Comparison of ENCODE assay signal across 18 cellular contexts in genomic region chr20:42792052-42792451, GRCh38.
DNase-seq lines count a peak whose midpoint lies in the region; ATAC-seq and FAIRE-seq lines count a peak whose summit lies in the region.
"Had no signal": no experiment of that assay in that cellular context is flagged by ENCODE, and none has a peak within 500 bp of the region (broad histone marks: within the 10 kb centered on the region; RNA-seq: fewer than 3 reads in every experiment).

No MANE protein-coding gene starts in this region.

- FAIRE-seq in RCC 7860 (lab: Jason Lieb, UNC): no peak
- FAIRE-seq: A204.1, D721Med, GM12892, GM19239, HTR-8/SVneo had no signal

- no peak for ATAC-seq in HG02852 (IDR thresholded peaks at IDR 0.05; ENCODE audit: unreplicated experiment)
- ATAC-seq: CD8-positive, alpha-beta T cell had no signal

- H3K27me3 ChIP-seq in layer of hippocampus (ENCODE audit: control insufficient read depth, insufficient read depth, low read length): no peaks in the 10 kb centered on the region

- peak overlapping the region; percentile 67 for H3K27ac ChIP-seq in angular gyrus (ENCODE audit: low read depth, low read length)
- peak overlapping the region; percentile 38 for H3K27ac ChIP-seq in layer of hippocampus (ENCODE audit: low read depth, low read length)
- H3K27ac ChIP-seq in temporal lobe (ENCODE audit: low read depth, low read length): peak overlapping the region; percentile 82

- DNase-seq in nucleus accumbens (lab: John Stamatoyannopoulos, UW): peak in 32 of 56 donors; percentile 1 to 44 (median 20)
- no peak for DNase-seq in LoVo (ENCODE audit: low spot score)
- no peak for DNase-seq in RCC 7860 (ENCODE audit: low spot score)
- DNase-seq: CD8-positive, alpha-beta T cell; COR-L47; DND-41; GDM1; HCEC 1CT; HFFc6 had no signal

Comparison
In these comparisons a context has a peak if more than half of its experiments do, and no peak if none do; other contexts are left out.
1. DNase-seq: peak in nucleus accumbens (32 of 56); none in LoVo (single experiment) and RCC 7860 (single experiment).
2. Peak in every context shown above with its lines, with median percentiles within 50 percentile points of each other: H3K27ac ChIP-seq.